Comparison of ENCODE assay signal across 1 cellular context in the genomic region with DNA sequence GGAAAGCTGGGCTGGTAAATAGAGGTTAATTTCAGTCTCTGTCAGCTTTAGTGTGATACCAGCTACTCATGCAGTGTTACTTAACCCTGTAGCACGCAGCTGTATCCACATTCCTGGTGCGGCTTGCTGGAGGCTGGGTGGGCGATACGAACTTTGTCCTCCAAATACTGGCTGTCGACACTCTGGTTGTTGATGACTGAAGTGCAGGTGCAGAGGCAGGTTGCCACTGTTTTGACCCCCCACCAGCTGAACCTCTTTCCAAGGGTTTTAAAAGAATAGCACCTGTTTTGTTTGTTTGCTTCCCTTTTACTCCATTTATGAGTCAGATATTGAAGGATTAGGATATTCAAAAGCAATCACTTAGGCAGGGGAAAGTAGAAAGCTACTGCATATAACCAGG.
TF ChIP-seq lines count a peak whose summit lies in the region.

No MANE protein-coding gene starts in this region.

TF ChIP-seq in HepG2, 621 proteins besides CTCF, POLR2A, EP300 and RAD21 (continued from another document and continues in another):
- TF ChIP-seq ZNF790 (CRISPR knock-in tag; IDR thresholded peaks at IDR 0.05; ENCODE audit: borderline replicate concordance) (no peak), EZH2 (conservative IDR thresholded peaks at IDR 0.05; ENCODE audit: low read depth, low read length) (no peak), ZNF430 (CRISPR knock-in tag; IDR thresholded peaks at IDR 0.05) (0 out of 2 replicates have a peak, but pooled peaks have one; percentile 21), XRCC5 (optimal IDR thresholded peaks at IDR 0.05; ENCODE audit: low read length) (peak; percentile 20), ZBTB38 (CRISPR knock-in tag; IDR thresholded peaks at IDR 0.05) (0 out of 2 replicates have a peak, but pooled peaks have one; percentile 37), ZNF3 (CRISPR knock-in tag; IDR thresholded peaks at IDR 0.05) (peak; percentile 92), ZNF317 (CRISPR knock-in tag; IDR thresholded peaks at IDR 0.05) (peak; percentile 87), ZNF17 (CRISPR knock-in tag; IDR thresholded peaks at IDR 0.05) (no peak), ZNF143 (CRISPR knock-in tag; IDR thresholded peaks at IDR 0.05) (no peak), CENPT (CRISPR knock-in tag; IDR thresholded peaks at IDR 0.05; ENCODE audit: low read depth) (no peak), CBX5 (CRISPR knock-in tag; IDR thresholded peaks at IDR 0.05; ENCODE audit: borderline replicate concordance) (peak; percentile 61; the same call in 1 of the 2 replicates), ZNF678 (CRISPR knock-in tag; IDR thresholded peaks at IDR 0.05) (no peak), PCBP2 (optimal IDR thresholded peaks at IDR 0.05; ENCODE audit: low read depth, low read length, poor library complexity, severe bottlenecking) (no peak), HNRNPK (IDR thresholded peaks at IDR 0.05; ENCODE audit: low read depth, low read length, poor library complexity, severe bottlenecking) (no peak), TEAD3 (CRISPR knock-in tag; optimal IDR thresholded peaks at IDR 0.05; ENCODE audit: borderline replicate concordance) (peak; percentile 97)
- TF ChIP-seq, protein P1, sequence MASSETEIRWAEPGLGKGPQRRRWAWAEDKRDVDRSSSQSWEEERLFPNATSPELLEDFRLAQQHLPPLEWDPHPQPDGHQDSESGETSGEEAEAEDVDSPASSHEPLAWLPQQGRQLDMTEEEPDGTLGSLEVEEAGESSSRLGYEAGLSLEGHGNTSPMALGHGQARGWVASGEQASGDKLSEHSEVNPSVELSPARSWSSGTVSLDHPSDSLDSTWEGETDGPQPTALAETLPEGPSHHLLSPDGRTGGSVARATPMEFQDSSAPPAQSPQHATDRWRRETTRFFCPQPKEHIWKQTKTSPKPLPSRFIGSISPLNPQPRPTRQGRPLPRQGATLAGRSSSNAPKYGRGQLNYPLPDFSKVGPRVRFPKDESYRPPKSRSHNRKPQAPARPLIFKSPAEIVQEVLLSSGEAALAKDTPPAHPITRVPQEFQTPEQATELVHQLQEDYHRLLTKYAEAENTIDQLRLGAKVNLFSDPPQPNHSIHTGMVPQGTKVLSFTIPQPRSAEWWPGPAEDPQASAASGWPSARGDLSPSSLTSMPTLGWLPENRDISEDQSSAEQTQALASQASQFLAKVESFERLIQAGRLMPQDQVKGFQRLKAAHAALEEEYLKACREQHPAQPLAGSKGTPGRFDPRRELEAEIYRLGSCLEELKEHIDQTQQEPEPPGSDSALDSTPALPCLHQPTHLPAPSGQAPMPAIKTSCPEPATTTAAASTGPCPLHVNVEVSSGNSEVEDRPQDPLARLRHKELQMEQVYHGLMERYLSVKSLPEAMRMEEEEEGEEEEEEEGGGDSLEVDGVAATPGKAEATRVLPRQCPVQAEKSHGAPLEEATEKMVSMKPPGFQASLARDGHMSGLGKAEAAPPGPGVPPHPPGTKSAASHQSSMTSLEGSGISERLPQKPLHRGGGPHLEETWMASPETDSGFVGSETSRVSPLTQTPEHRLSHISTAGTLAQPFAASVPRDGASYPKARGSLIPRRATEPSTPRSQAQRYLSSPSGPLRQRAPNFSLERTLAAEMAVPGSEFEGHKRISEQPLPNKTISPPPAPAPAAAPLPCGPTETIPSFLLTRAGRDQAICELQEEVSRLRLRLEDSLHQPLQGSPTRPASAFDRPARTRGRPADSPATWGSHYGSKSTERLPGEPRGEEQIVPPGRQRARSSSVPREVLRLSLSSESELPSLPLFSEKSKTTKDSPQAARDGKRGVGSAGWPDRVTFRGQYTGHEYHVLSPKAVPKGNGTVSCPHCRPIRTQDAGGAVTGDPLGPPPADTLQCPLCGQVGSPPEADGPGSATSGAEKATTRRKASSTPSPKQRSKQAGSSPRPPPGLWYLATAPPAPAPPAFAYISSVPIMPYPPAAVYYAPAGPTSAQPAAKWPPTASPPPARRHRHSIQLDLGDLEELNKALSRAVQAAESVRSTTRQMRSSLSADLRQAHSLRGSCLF (CRISPR knock-in tag; IDR thresholded peaks at IDR 0.05; ENCODE audit: borderline replicate concordance): no peak
- TF ChIP-seq, protein P2, sequence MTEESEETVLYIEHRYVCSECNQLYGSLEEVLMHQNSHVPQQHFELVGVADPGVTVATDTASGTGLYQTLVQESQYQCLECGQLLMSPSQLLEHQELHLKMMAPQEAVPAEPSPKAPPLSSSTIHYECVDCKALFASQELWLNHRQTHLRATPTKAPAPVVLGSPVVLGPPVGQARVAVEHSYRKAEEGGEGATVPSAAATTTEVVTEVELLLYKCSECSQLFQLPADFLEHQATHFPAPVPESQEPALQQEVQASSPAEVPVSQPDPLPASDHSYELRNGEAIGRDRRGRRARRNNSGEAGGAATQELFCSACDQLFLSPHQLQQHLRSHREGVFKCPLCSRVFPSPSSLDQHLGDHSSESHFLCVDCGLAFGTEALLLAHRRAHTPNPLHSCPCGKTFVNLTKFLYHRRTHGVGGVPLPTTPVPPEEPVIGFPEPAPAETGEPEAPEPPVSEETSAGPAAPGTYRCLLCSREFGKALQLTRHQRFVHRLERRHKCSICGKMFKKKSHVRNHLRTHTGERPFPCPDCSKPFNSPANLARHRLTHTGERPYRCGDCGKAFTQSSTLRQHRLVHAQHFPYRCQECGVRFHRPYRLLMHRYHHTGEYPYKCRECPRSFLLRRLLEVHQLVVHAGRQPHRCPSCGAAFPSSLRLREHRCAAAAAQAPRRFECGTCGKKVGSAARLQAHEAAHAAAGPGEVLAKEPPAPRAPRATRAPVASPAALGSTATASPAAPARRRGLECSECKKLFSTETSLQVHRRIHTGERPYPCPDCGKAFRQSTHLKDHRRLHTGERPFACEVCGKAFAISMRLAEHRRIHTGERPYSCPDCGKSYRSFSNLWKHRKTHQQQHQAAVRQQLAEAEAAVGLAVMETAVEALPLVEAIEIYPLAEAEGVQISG (CRISPR knock-in tag; IDR thresholded peaks at IDR 0.05): peak; percentile 59; the same call in 1 of the 2 replicates
- TF ChIP-seq, protein P3, sequence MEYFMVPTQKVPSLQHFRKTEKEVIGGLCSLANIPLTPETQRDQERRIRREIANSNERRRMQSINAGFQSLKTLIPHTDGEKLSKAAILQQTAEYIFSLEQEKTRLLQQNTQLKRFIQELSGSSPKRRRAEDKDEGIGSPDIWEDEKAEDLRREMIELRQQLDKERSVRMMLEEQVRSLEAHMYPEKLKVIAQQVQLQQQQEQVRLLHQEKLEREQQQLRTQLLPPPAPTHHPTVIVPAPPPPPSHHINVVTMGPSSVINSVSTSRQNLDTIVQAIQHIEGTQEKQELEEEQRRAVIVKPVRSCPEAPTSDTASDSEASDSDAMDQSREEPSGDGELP (IDR thresholded peaks at IDR 0.05; ENCODE audit: borderline replicate concordance, low read depth): peak; percentile 86; the same call in 1 of the 2 replicates
- TF ChIP-seq, protein P4, sequence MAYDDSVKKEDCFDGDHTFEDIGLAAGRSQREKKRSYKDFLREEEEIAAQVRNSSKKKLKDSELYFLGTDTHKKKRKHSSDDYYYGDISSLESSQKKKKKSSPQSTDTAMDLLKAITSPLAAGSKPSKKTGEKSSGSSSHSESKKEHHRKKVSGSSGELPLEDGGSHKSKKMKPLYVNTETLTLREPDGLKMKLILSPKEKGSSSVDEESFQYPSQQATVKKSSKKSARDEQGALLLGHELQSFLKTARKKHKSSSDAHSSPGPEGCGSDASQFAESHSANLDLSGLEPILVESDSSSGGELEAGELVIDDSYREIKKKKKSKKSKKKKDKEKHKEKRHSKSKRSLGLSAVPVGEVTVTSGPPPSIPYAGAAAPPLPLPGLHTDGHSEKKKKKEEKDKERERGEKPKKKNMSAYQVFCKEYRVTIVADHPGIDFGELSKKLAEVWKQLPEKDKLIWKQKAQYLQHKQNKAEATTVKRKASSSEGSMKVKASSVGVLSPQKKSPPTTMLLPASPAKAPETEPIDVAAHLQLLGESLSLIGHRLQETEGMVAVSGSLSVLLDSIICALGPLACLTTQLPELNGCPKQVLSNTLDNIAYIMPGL (CRISPR knock-in tag; IDR thresholded peaks at IDR 0.05; ENCODE audit: borderline replicate concordance in 1 of 2, low read depth in 1 of 2): peak in 1 of 2 experiments; percentile 67; a peak in 1 of 4 replicates
- TF ChIP-seq, protein P5, sequence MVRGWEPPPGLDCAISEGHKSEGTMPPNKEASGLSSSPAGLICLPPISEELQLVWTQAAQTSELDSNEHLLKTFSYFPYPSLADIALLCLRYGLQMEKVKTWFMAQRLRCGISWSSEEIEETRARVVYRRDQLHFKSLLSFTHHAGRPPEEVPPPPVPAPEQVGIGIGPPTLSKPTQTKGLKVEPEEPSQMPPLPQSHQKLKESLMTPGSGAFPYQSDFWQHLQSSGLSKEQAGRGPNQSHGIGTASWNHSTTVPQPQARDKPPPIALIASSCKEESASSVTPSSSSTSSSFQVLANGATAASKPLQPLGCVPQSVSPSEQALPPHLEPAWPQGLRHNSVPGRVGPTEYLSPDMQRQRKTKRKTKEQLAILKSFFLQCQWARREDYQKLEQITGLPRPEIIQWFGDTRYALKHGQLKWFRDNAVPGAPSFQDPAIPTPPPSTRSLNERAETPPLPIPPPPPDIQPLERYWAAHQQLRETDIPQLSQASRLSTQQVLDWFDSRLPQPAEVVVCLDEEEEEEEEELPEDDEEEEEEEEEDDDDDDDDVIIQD (CRISPR knock-in tag; IDR thresholded peaks at IDR 0.05; ENCODE audit: low read depth): peak; percentile 65
- TF ChIP-seq, protein P6, sequence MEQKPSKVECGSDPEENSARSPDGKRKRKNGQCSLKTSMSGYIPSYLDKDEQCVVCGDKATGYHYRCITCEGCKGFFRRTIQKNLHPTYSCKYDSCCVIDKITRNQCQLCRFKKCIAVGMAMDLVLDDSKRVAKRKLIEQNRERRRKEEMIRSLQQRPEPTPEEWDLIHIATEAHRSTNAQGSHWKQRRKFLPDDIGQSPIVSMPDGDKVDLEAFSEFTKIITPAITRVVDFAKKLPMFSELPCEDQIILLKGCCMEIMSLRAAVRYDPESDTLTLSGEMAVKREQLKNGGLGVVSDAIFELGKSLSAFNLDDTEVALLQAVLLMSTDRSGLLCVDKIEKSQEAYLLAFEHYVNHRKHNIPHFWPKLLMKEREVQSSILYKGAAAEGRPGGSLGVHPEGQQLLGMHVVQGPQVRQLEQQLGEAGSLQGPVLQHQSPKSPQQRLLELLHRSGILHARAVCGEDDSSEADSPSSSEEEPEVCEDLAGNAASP (CRISPR knock-in tag; IDR thresholded peaks at IDR 0.05; ENCODE audit: borderline replicate concordance): no peak
- TF ChIP-seq, protein P7, sequence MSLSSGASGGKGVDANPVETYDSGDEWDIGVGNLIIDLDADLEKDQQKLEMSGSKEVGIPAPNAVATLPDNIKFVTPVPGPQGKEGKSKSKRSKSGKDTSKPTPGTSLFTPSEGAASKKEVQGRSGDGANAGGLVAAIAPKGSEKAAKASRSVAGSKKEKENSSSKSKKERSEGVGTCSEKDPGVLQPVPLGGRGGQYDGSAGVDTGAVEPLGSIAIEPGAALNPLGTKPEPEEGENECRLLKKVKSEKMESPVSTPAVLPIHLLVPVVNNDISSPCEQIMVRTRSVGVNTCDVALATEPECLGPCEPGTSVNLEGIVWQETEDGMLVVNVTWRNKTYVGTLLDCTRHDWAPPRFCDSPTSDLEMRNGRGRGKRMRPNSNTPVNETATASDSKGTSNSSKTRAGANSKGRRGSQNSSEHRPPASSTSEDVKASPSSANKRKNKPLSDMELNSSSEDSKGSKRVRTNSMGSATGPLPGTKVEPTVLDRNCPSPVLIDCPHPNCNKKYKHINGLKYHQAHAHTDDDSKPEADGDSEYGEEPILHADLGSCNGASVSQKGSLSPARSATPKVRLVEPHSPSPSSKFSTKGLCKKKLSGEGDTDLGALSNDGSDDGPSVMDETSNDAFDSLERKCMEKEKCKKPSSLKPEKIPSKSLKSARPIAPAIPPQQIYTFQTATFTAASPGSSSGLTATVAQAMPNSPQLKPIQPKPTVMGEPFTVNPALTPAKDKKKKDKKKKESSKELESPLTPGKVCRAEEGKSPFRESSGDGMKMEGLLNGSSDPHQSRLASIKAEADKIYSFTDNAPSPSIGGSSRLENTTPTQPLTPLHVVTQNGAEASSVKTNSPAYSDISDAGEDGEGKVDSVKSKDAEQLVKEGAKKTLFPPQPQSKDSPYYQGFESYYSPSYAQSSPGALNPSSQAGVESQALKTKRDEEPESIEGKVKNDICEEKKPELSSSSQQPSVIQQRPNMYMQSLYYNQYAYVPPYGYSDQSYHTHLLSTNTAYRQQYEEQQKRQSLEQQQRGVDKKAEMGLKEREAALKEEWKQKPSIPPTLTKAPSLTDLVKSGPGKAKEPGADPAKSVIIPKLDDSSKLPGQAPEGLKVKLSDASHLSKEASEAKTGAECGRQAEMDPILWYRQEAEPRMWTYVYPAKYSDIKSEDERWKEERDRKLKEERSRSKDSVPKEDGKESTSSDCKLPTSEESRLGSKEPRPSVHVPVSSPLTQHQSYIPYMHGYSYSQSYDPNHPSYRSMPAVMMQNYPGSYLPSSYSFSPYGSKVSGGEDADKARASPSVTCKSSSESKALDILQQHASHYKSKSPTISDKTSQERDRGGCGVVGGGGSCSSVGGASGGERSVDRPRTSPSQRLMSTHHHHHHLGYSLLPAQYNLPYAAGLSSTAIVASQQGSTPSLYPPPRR (CRISPR knock-in tag; IDR thresholded peaks at IDR 0.05; ENCODE audit: borderline replicate concordance): peak; percentile 55; the same call in 1 of the 2 replicates
- TF ChIP-seq, protein P8, sequence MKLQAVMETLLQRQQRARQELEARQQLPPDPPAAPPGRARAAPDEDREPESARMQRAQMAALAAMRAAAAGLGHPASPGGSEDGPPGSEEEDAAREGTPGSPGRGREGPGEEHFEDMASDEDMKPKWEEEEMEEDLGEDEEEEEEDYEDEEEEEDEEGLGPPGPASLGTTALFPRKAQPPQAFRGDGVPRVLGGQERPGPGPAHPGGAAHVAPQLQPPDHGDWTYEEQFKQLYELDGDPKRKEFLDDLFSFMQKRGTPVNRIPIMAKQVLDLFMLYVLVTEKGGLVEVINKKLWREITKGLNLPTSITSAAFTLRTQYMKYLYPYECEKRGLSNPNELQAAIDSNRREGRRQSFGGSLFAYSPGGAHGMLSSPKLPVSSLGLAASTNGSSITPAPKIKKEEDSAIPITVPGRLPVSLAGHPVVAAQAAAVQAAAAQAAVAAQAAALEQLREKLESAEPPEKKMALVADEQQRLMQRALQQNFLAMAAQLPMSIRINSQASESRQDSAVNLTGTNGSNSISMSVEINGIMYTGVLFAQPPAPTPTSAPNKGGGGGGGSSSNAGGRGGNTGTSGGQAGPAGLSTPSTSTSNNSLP (IDR thresholded peaks at IDR 0.05; ENCODE audit: low read depth, low read length): peak; percentile 56; the same call in 1 of the 2 replicates
